In genomic region chr15:79394231-79394630, GRCh38 we compare ENCODE assay signal across 16 cellular contexts. TPM values are rescaled to one million over a fixed set of nuclear protein-coding genes. Genes with fewer than 3 reads are reported as not detected.
DNase-seq lines count a peak whose midpoint lies in the region; ATAC-seq and TF ChIP-seq lines count a peak whose summit lies in the region.
"Had no signal": no experiment of that assay in that cellular context is flagged by ENCODE, and none has a peak within 500 bp of the region (broad histone marks: within the 10 kb centered on the region; RNA-seq: fewer than 3 reads in every experiment).

No MANE protein-coding gene starts in this region.

- H3K36me3 ChIP-seq in adipocyte (ENCODE audit: control insufficient read depth, insufficient read depth, low read length, severe bottlenecking) (no peaks in the 10 kb centered on the region), vagina (no peaks in the 10 kb centered on the region), BE2C (no peaks in the 10 kb centered on the region; the same call in 1 of the 2 replicates)
- H3K36me3 ChIP-seq: cardiac muscle cell, HAP-1, suprapubic skin had no signal

- H3K27ac ChIP-seq in vagina, result no peak overlapping the region
- H3K27ac ChIP-seq: cardiac muscle cell, suprapubic skin had no signal

- no peak for TF ChIP-seq CTCF in vagina (IDR thresholded peaks at IDR 0.05)
- no peak for TF ChIP-seq CTCF in BE2C (IDR thresholded peaks at IDR 0.05; ENCODE audit: low read depth, low read length)

- H3K4me1 ChIP-seq in adipocyte (ENCODE audit: control insufficient read depth, insufficient read depth, low read length), result peaks cover 23% of the 10 kb centered on the region
- peaks cover 7% of the 10 kb centered on the region for H3K4me1 ChIP-seq in vagina
- H3K4me1 ChIP-seq in BE2C, result peaks cover 3% of the 10 kb centered on the region; the same call in 1 of the 2 replicates
- H3K4me1 ChIP-seq: HAP-1, suprapubic skin had no signal

- ATAC-seq in HG02885 (IDR thresholded peaks at IDR 0.05; ENCODE audit: poor library complexity, unreplicated experiment), result no peak
- ATAC-seq: sciatic nerve had no signal

- no peak overlapping the region for H3K9ac ChIP-seq in adipocyte (ENCODE audit: low read length)

- intact Hi-C loops in vagina (cut with DNase I), result loop anchor here (10.0 kb wide), 1 partner anchor 451 kb away; no protein-coding TSS in a partner anchor

- no peaks in the 10 kb centered on the region for H3K27me3 ChIP-seq in adipocyte (replicated peaks; ENCODE audit: control insufficient read depth, insufficient read depth, low read length)
- no peaks in the 10 kb centered on the region for H3K27me3 ChIP-seq in vagina
- H3K27me3 ChIP-seq in BE2C, result no peaks in the 10 kb centered on the region
- H3K27me3 ChIP-seq: cardiac muscle cell, suprapubic skin had no signal

- peak; percentile 71 for DNase-seq in EH (ENCODE audit: low read depth)
- peak; percentile 39 for DNase-seq in adipocyte (ENCODE audit: low read depth)
- peak; percentile 23 for DNase-seq in fibroblast of the conjunctiva (ENCODE audit: low read depth)
- DNase-seq in superior temporal gyrus (ENCODE audit: extremely low spot score), result peak; percentile 68
- no peak for DNase-seq in vagina (ENCODE audit: extremely low spot score in 2 of 2)
- DNase-seq in BE2C, result no peak
- DNase-seq: activated CD4-positive, alpha-beta T cell treated with anti-CD3 and anti-CD28 coated beads, Interleukin-2, amount 50 U/mL, for 48 hours; CD4-positive, alpha-beta T cell; foreskin melanocyte; NCI-H1417 treated with DMSO at 0.1 percent for 48 hours; NCI-H82 had no signal

- H3K9me3 ChIP-seq in adipocyte (ENCODE audit: control insufficient read depth, low read length), result no peaks in the 10 kb centered on the region
- H3K9me3 ChIP-seq in vagina, result no peaks in the 10 kb centered on the region
- no peaks in the 10 kb centered on the region for H3K9me3 ChIP-seq in BE2C
- H3K9me3 ChIP-seq: HAP-1, suprapubic skin had no signal

- H3K4me3 ChIP-seq in adipocyte (ENCODE audit: low read length) (peak overlapping the region; percentile 39), vagina (no peak overlapping the region), BE2C (ENCODE audit: low read depth, low read length) (no peak overlapping the region)
- H3K4me3 ChIP-seq: cardiac muscle cell, HAP-1, suprapubic skin had no signal

- TF ChIP-seq POLR2A in vagina (IDR thresholded peaks at IDR 0.05), result no peak

RNA-seq across cellular contexts. Expression of gene MINAR1, which starts 37.9 kb away (rescaled TPM):
- total RNA-seq in vagina, result 0.74 TPM
- 3.3 TPM for polyA plus RNA-seq in BE2C (2012; ENCODE audit: insufficient read depth, insufficient read length, low read depth)

Comparison
In these comparisons a context has a peak if more than half of its experiments do, and no peak if none do; other contexts are left out.
1. DNase-seq: peak in EH (single experiment), adipocyte (single experiment), fibroblast of the conjunctiva (single experiment) and superior temporal gyrus (single experiment); none in vagina (0 of 2) and BE2C (single experiment).